In the genomic region with DNA sequence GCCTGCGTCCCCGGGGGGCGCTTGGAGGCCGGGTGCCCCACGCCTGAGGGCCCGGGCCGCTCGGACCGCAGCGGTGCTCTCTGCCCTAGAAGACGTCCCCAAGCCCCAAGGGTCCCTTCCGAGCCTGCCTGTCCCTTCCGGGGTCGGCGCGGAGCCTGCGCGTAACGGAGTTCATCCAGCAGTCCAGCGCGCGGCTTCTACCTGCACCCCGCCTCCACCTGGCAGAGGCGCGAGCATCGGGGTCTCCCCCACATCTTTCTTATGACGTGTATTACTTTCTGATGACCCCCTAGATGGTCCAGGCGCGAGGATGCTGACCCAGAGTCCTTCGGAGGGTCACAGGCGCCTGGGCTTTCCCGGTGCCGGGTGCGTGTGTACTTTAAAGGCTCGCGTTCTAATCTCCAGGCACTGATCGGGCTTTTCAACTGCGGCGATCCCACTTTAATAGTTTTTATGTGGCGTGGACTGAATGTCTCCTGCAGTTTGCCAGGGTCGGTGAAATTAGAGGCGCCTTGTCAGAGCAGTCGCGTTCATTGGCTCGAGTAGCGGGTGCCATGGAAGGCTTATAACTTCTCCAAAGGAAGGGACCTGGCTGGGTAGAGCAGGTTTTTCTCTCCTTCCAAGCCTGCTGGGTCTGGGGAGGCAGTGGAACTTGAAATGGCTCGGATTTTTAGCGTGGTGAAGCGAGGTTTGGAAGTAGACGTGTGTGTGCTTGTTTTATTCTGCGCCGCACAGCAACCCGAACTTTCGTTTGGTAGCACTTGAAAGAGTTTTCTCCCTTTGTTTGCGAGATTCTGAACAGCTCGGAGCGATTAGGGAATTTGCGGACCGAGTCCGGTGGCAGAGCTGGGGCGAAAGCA, we compare ENCODE assay signal across 9 cellular contexts. TPM values are rescaled to one million over a fixed set of nuclear protein-coding genes. Genes with fewer than 3 reads are reported as not detected.
DNase-seq lines count a peak whose midpoint lies in the region; ATAC-seq and TF ChIP-seq lines count a peak whose summit lies in the region.
"Had no signal": no experiment of that assay in that cellular context is flagged by ENCODE, and none has a peak within 500 bp of the region (broad histone marks: within the 10 kb centered on the region; RNA-seq: fewer than 3 reads in every experiment).

No MANE protein-coding gene starts in this region.

- dilution Hi-C loops in IMR-90 (cut with HindIII; ENCODE audit: low sequenced_read_pairs, unreplicated experiment) = no loop called here

- H3K56ac ChIP-seq in IMR-90 (ENCODE audit: extremely low read depth, insufficient read depth, low read length) = peak overlapping the region; percentile 83

- intact Hi-C loops in A673 (cut with micrococcal nuclease; ENCODE audit: unreplicated experiment) = no loop called here
- intact Hi-C loops in IMR-90 (cut with micrococcal nuclease) = loop anchor here (1.0 to 5.0 kb wide), 6 partner anchors 57 to 675 kb away; no protein-coding TSS in a partner anchor

- H2BK5ac ChIP-seq in IMR-90 (ENCODE audit: low read depth, low read length, poor library complexity, severe bottlenecking) = peak overlapping the region; percentile 61

- POLR2A ChIA-PET in A673 (lab: Charles Lee; ENCODE audit: low non-redundant PET) = no interaction called here
- POLR2A ChIA-PET in IMR-90 (lab: Charles Lee; ENCODE audit: unreplicated experiment) = no interaction called here

- no peak overlapping the region for H3K27ac Mint-ChIP-seq in activated naive CD4-positive, alpha-beta T cell treated with anti-CD3 and anti-CD28 coated beads, Interleukin-2, amount 10 ng/mL, durations not matched to agents 7 days and 5 days

- 0% methylated on average over 13 of the region's 61 CpGs; no CpG with 5 or more reads in 1 of the 2 experiments for WGBS in IMR-90 (ENCODE audit: extremely low coverage in 2 of 2, insufficient read length in 1 of 2), 2 experiments

- in situ Hi-C loops in IMR-90 (cut with MboI; ENCODE audit: low sequenced_read_pairs) = no loop called here

- CTCF ChIA-PET in A673 (lab: Charles Lee) (no interaction called here), IMR-90 (lab: Yijun Ruan, JAX) (no interaction called here)
- CTCF ChIA-PET in activated naive CD4-positive, alpha-beta T cell treated with anti-CD3 and anti-CD28 coated beads, Interleukin-2, amount 10 ng/mL, durations not matched to agents 7 days and 5 days (lab: Charles Lee) = no interaction called here

- peak overlapping the region; percentile 96 for H3K14ac ChIP-seq in IMR-90 (replicated peaks; ENCODE audit: low read depth, low read length)

- TF ChIP-seq RAD21 in IMR-90 (IDR thresholded peaks at IDR 0.05; ENCODE audit: low read length) = no peak

- peaks cover 41% of the 10 kb centered on the region for H3K27me3 Mint-ChIP-seq in activated naive CD4-positive, alpha-beta T cell treated with anti-CD3 and anti-CD28 coated beads, Interleukin-2, amount 10 ng/mL, durations not matched to agents 7 days and 5 days

- peak overlapping the region; percentile 38; the same call in 1 of the 2 replicates for H2AK5ac ChIP-seq in IMR-90 (ENCODE audit: low read depth, low read length)

- peak overlapping the region; percentile 69 for H2AK9ac ChIP-seq in IMR-90 (replicated peaks; ENCODE audit: low read depth, low read length, poor library complexity)

- no peak for TF ChIP-seq POLR2A in IMR-90 (IDR thresholded peaks at IDR 0.05; ENCODE audit: low read depth, low read length)

- no peaks in the 10 kb centered on the region for H3K9me3 Mint-ChIP-seq in activated naive CD4-positive, alpha-beta T cell treated with anti-CD3 and anti-CD28 coated beads, Interleukin-2, amount 10 ng/mL, durations not matched to agents 7 days and 5 days

- H3K4me1 ChIP-seq in A673 (ENCODE audit: insufficient read depth, low read length, poor library complexity, severe bottlenecking) (no peaks in the 10 kb centered on the region), IMR-90 (ENCODE audit: control insufficient read depth, insufficient read depth, low read length) (peaks cover 3% of the 10 kb centered on the region)

- H3K4me3 ChIP-seq in A673 (ENCODE audit: low read depth, low read length, poor library complexity, severe bottlenecking) = peak overlapping the region; percentile 51
- H3K4me3 ChIP-seq in IMR-90 (ENCODE audit: insufficient read depth, low read depth, low read length) = peak overlapping the region; percentile 77

- peak overlapping the region; percentile 98 for H3K23ac ChIP-seq in IMR-90 (ENCODE audit: low read depth, low read length)

- peak overlapping the region; percentile 57 for H4K5ac ChIP-seq in IMR-90 (ENCODE audit: low read depth, low read length)

- H4K91ac ChIP-seq in IMR-90 (ENCODE audit: insufficient read depth, low read depth, low read length) = peak overlapping the region; percentile 82

- no peak overlapping the region for H3K27ac ChIP-seq in A673 (ENCODE audit: low read depth, low read length, poor library complexity, severe bottlenecking)
- H3K27ac ChIP-seq in IMR-90 (ENCODE audit: insufficient read depth, low read length) = peak overlapping the region; percentile 97
- H3K27ac ChIP-seq: VCaP had no signal

- peak overlapping the region; percentile 34 to 36; a peak in 3 of 4 replicates for H4K8ac ChIP-seq in IMR-90 (ENCODE audit: low read depth in 2 of 2, low read length in 2 of 2)

- peak overlapping the region; percentile 84 for H2BK20ac ChIP-seq in IMR-90 (ENCODE audit: low read depth, low read length)

- peak overlapping the region; percentile 5; the same call in 2 of the 3 replicates for H2BK15ac ChIP-seq in IMR-90 (ENCODE audit: low read depth, low read length)

- BruUV-seq in A673 (replicated peaks; lab: Mats Ljungman, UMichigan) = no TSS peak
- BruUV-seq in IMR-90 (replicated peaks; lab: Mats Ljungman, UMichigan) = no TSS peak

- peak overlapping the region; percentile 91 for H2AFZ ChIP-seq in IMR-90 (replicated peaks; ENCODE audit: low read length, poor library complexity)

- H3K27me3 ChIP-seq in A673 (replicated peaks; ENCODE audit: insufficient read depth, low read depth, low read length, poor library complexity) (peaks cover 85% of the 10 kb centered on the region), IMR-90 (ENCODE audit: control insufficient read depth, insufficient read depth, low read length) (no peaks in the 10 kb centered on the region)

- H3K4me2 ChIP-seq in IMR-90 (ENCODE audit: low read depth, low read length) = peak overlapping the region; percentile 89

- peaks cover 3% of the 10 kb centered on the region for H3K9me1 ChIP-seq in IMR-90 (ENCODE audit: insufficient read depth, low read length)

- ATAC-seq in IMR-90 (ENCODE audit: low read depth) (peak; percentile 15), GM21367 (IDR thresholded peaks at IDR 0.05; ENCODE audit: unreplicated experiment) (no peak)

- H3K4me3 Mint-ChIP-seq in activated naive CD4-positive, alpha-beta T cell treated with anti-CD3 and anti-CD28 coated beads, Interleukin-2, amount 10 ng/mL, durations not matched to agents 7 days and 5 days = no peak overlapping the region

- TF ChIP-seq CTCF in A673 (conservative IDR thresholded peaks at IDR 0.05; ENCODE audit: low read depth, low read length) (no peak), IMR-90 (conservative IDR thresholded peaks at IDR 0.05; ENCODE audit: low read depth, low read length) (no peak)

- H3K4ac ChIP-seq in IMR-90 (ENCODE audit: low read depth, low read length) = peak overlapping the region; percentile 59

- no peaks in the 10 kb centered on the region for H4K20me1 ChIP-seq in IMR-90 (ENCODE audit: insufficient read depth, low read length)

- no peaks in the 10 kb centered on the region for H3K9me3 ChIP-seq in A673 (ENCODE audit: low read depth, low read length, poor library complexity, severe bottlenecking)
- H3K9me3 ChIP-seq in IMR-90 (ENCODE audit: control insufficient read depth, insufficient read depth, low read length) = no peaks in the 10 kb centered on the region

- DNase-seq in A673 (ENCODE audit: low spot score) = peak; percentile 54
- peak; percentile 66 for DNase-seq in IMR-90
- DNase-seq in ecto neural progenitor cell (ENCODE audit: low spot score) = peak; percentile 69
- peak; percentile 25 for DNase-seq in midbrain (lab: John Stamatoyannopoulos, UW)
- no peak for DNase-seq in activated naive CD4-positive, alpha-beta T cell treated with anti-CD3 and anti-CD28 coated beads, Interleukin-2, amount 10 ng/mL, durations not matched to agents 7 days and 5 days
- DNase-seq in putamen (ENCODE audit: low spot score) = no peak
- DNase-seq in activated effector memory CD4-positive, alpha-beta T cell treated with Interleukin-2 at 50 U/mL for 16 hours = no peak

- H3K9ac ChIP-seq in IMR-90 (ENCODE audit: low read depth, low read length) = peak overlapping the region; percentile 97

- H3K36me3 ChIP-seq in A673 (ENCODE audit: insufficient read depth, low read length, poor library complexity, severe bottlenecking) (no peaks in the 10 kb centered on the region), IMR-90 (ENCODE audit: control insufficient read depth, insufficient read depth, low read length) (no peaks in the 10 kb centered on the region)

- peak overlapping the region; percentile 48 for H2BK120ac ChIP-seq in IMR-90 (ENCODE audit: low read depth, low read length)

- peaks cover 3% of the 10 kb centered on the region for H3K4me1 Mint-ChIP-seq in activated naive CD4-positive, alpha-beta T cell treated with anti-CD3 and anti-CD28 coated beads, Interleukin-2, amount 10 ng/mL, durations not matched to agents 7 days and 5 days

- H3K18ac ChIP-seq in IMR-90 (ENCODE audit: low read depth, low read length) = peak overlapping the region; percentile 87

- no peaks in the 10 kb centered on the region for H3K36me3 Mint-ChIP-seq in activated naive CD4-positive, alpha-beta T cell treated with anti-CD3 and anti-CD28 coated beads, Interleukin-2, amount 10 ng/mL, durations not matched to agents 7 days and 5 days

- peaks cover 2 to 27% of the 10 kb centered on the region in 2 experiments; a peak in 2 of 4 replicates for H3K79me1 ChIP-seq in IMR-90 (ENCODE audit: low read depth in 1 of 2, low read length in 2 of 2)

TF ChIP-seq in IMR-90, 13 proteins besides CTCF, POLR2A, EP300 and RAD21 (continues in another document):
- TF ChIP-seq NFE2L2 (IDR thresholded peaks at IDR 0.05; ENCODE audit: low read depth, low read length) (no peak), MAFK (IDR thresholded peaks at IDR 0.05; ENCODE audit: low read depth, low read length) (no peak), BHLHE40 (IDR thresholded peaks at IDR 0.05; ENCODE audit: low read depth, low read length) (no peak), RCOR1 (IDR thresholded peaks at IDR 0.05; ENCODE audit: insufficient replicate concordance, low read length) (no peak), SMC3 (IDR thresholded peaks at IDR 0.05; ENCODE audit: low read depth, low read length) (no peak), CEBPB (IDR thresholded peaks at IDR 0.05; ENCODE audit: low read depth, low read length) (no peak)

RNA-seq across cellular contexts. Expression of a gene that starts 1.0 kb away (rescaled TPM):
- total RNA-seq in A673 (2021) = 1.3 and 1.5 TPM in 2 replicates
- total RNA-seq in IMR-90 (2012; rRNA removed) = 11.1 and 11.9 TPM in 2 replicates
- polyA plus RNA-seq in IMR-90 (2012; rRNA removed) = 4.4 and 5.7 TPM in 2 replicates
- 1.5 and 2.0 TPM in 2 replicates for polyA plus RNA-seq in IMR-90 (2012; cell fraction: cytosol; rRNA removed)
- 4.6 and 20.1 TPM in 2 replicates for polyA plus RNA-seq in IMR-90 (2012; cell fraction: nucleus; rRNA removed; ENCODE audit: low replicate concordance)

Comparison
In these comparisons a context has a peak if more than half of its experiments do, and no peak if none do; other contexts are left out.
1. DNase-seq: peak in A673 (single experiment), IMR-90 (single experiment), ecto neural progenitor cell (single experiment) and midbrain (single experiment); none in activated naive CD4-positive, alpha-beta T cell treated with anti-CD3 and anti-CD28 coated beads, Interleukin-2, amount 10 ng/mL, durations not matched to agents 7 days and 5 days (single experiment), putamen (single experiment) and activated effector memory CD4-positive, alpha-beta T cell treated with Interleukin-2 at 50 U/mL for 16 hours (single experiment).